ENCODE assay signal across 8 cellular contexts in the genomic region with DNA sequence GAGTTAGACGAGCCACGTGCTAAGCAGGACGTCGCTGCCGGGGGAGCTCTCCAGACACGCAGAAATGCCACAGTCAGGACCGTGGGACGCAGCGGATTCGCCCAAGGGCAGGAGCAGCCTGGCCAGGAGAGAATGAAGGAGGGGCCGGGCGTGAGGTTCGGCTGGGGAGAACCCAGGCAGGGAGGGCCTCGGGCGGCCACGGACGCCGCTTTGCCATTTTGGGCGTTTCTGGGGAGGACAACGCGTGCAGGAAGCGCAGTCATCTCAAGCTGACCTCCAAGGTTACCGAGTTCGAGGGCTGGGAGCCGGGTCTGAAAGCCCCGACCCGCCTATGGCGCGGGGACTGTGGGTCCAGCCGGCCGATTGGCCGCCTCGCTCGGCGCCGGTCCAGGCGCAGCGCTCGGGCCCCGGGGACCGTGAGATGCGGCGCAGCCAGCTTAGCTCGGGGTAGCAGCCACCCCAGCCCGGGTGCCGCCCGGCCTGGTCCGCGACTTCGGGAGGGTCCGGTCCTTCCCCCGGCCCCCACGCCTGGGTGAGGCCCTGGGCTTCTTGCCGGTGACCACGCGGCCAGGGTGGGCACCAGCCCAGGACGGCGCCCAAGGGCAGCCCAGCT. TPM values are rescaled to one million over a fixed set of nuclear protein-coding genes. Genes with fewer than 3 reads are reported as not detected.
DNase-seq lines count a peak whose midpoint lies in the region; ATAC-seq and TF ChIP-seq lines count a peak whose summit lies in the region.

No MANE protein-coding gene starts in this region.

- H3K36me3 ChIP-seq in thoracic aorta: no peaks in the 10 kb centered on the region

- H3K4me3 ChIP-seq in thoracic aorta: peak overlapping the region; percentile 87

- no peaks in the 10 kb centered on the region for H3K27me3 Mint-ChIP-seq in T-helper 2 cell treated with Interferon-gamma antibody and Interleukin-4, amounts not matched to agents 5 μg/mL and 100 μg/mL, for 36 hours (ENCODE audit: low read depth)
- H3K27me3 Mint-ChIP-seq in dendritic cell treated with granulocyte-macrophage colony-stimulating factor and Interleukin-4, amounts not matched to agents 40 ng/mL and 50 ng/mL, for 4 days: no peaks in the 10 kb centered on the region
- H3K27me3 Mint-ChIP-seq in memory B cell: no peaks in the 10 kb centered on the region

- no peaks in the 10 kb centered on the region for H3K27me3 ChIP-seq in thoracic aorta (replicated peaks; ENCODE audit: insufficient read depth)

- no peaks in the 10 kb centered on the region for H3K9me3 ChIP-seq in thoracic aorta

- H3K4me1 ChIP-seq in thoracic aorta (ENCODE audit: control insufficient read depth in 1 of 2, low read depth in 2 of 2): peaks cover 12 to 29% of the 10 kb centered on the region in 2 donors

- H3K9me3 Mint-ChIP-seq in T-helper 2 cell treated with Interferon-gamma antibody and Interleukin-4, amounts not matched to agents 5 μg/mL and 100 μg/mL, for 36 hours: no peaks in the 10 kb centered on the region
- no peaks in the 10 kb centered on the region for H3K9me3 Mint-ChIP-seq in dendritic cell treated with granulocyte-macrophage colony-stimulating factor and Interleukin-4, amounts not matched to agents 40 ng/mL and 50 ng/mL, for 4 days
- no peaks in the 10 kb centered on the region for H3K9me3 Mint-ChIP-seq in memory B cell

- TF ChIP-seq CTCF in thoracic aorta (IDR thresholded peaks at IDR 0.05) (no peak), GM13976 (IDR thresholded peaks at IDR 0.05; ENCODE audit: borderline replicate concordance, control extremely low read depth, extremely low read depth, insufficient read depth, missing control alignments) (no peak)

- peak overlapping the region; percentile 90 for H3K4me3 Mint-ChIP-seq in T-helper 2 cell treated with Interferon-gamma antibody and Interleukin-4, amounts not matched to agents 5 μg/mL and 100 μg/mL, for 36 hours
- H3K4me3 Mint-ChIP-seq in dendritic cell treated with granulocyte-macrophage colony-stimulating factor and Interleukin-4, amounts not matched to agents 40 ng/mL and 50 ng/mL, for 4 days: peak overlapping the region; percentile 84
- H3K4me3 Mint-ChIP-seq in memory B cell: peak overlapping the region; percentile 91

- peak overlapping the region; percentile 97 for H3K27ac Mint-ChIP-seq in T-helper 2 cell treated with Interferon-gamma antibody and Interleukin-4, amounts not matched to agents 5 μg/mL and 100 μg/mL, for 36 hours
- H3K27ac Mint-ChIP-seq in dendritic cell treated with granulocyte-macrophage colony-stimulating factor and Interleukin-4, amounts not matched to agents 40 ng/mL and 50 ng/mL, for 4 days: peak overlapping the region; percentile 97
- H3K27ac Mint-ChIP-seq in memory B cell: peak overlapping the region; percentile 88

- peak; percentile 47 for DNase-seq in T-helper 2 cell treated with Interferon-gamma antibody and Interleukin-4, amounts not matched to agents 5 μg/mL and 100 μg/mL, for 36 hours (ENCODE audit: low spot score)
- DNase-seq in memory B cell (ENCODE audit: low spot score in 2 of 2): no peak
- DNase-seq in thoracic aorta (ENCODE audit: low spot score): no peak
- no peak for DNase-seq in GM13976 (ENCODE audit: low spot score)

- ATAC-seq in GM18517 (IDR thresholded peaks at IDR 0.05; ENCODE audit: unreplicated experiment) (peak; percentile 12), HG03097 (IDR thresholded peaks at IDR 0.05; ENCODE audit: low FRiP score, unreplicated experiment) (peak; percentile 18), memory B cell (ENCODE audit: low read depth) (peak; percentile 2), thoracic aorta (ENCODE audit: insufficient number of reproducible peaks, low FRiP score, low read depth) (no peak), HG03175 (IDR thresholded peaks at IDR 0.05; ENCODE audit: unreplicated experiment) (no peak)

- peaks cover 19% of the 10 kb centered on the region for H3K36me3 Mint-ChIP-seq in T-helper 2 cell treated with Interferon-gamma antibody and Interleukin-4, amounts not matched to agents 5 μg/mL and 100 μg/mL, for 36 hours (ENCODE audit: low read depth)
- H3K36me3 Mint-ChIP-seq in dendritic cell treated with granulocyte-macrophage colony-stimulating factor and Interleukin-4, amounts not matched to agents 40 ng/mL and 50 ng/mL, for 4 days (ENCODE audit: low read depth): peaks cover 65% of the 10 kb centered on the region
- H3K36me3 Mint-ChIP-seq in memory B cell: peaks cover 6% of the 10 kb centered on the region

- H3K4me1 Mint-ChIP-seq in T-helper 2 cell treated with Interferon-gamma antibody and Interleukin-4, amounts not matched to agents 5 μg/mL and 100 μg/mL, for 36 hours (ENCODE audit: low read depth): peaks cover 25% of the 10 kb centered on the region
- peaks cover 71% of the 10 kb centered on the region for H3K4me1 Mint-ChIP-seq in dendritic cell treated with granulocyte-macrophage colony-stimulating factor and Interleukin-4, amounts not matched to agents 40 ng/mL and 50 ng/mL, for 4 days (ENCODE audit: low read depth)
- H3K4me1 Mint-ChIP-seq in memory B cell: peaks cover 29% of the 10 kb centered on the region

- intact Hi-C loops in dendritic cell treated with granulocyte-macrophage colony-stimulating factor and Interleukin-4, amounts not matched to agents 40 ng/mL and 50 ng/mL, for 4 days (cut with micrococcal nuclease): loop anchor here (1.0 kb wide), 2 partner anchors 9 to 28 kb away; a partner anchor contains a TSS

- H3K27ac ChIP-seq in thoracic aorta: peak overlapping the region; percentile 68 to 91

- in situ Hi-C loops in GM13976 (cut with MboI; ENCODE audit: low sequenced_read_pairs, unreplicated experiment): no loop called here

RNA-seq across cellular contexts. Expression of a gene that starts 0.8 kb away (rescaled TPM):
- total RNA-seq in thoracic aorta: 10 to 100 TPM; 32.9 to 52.9 TPM

RNA-seq across cellular contexts. Expression of a gene that starts 8.7 kb away (rescaled TPM):
- 10 to 100 TPM in 1 of 2 donors, 1 to 10 TPM in 1; 9.6 to 11.4 TPM for total RNA-seq in thoracic aorta

RNA-seq across cellular contexts. Expression of a gene that starts 15.7 kb away (rescaled TPM):
- total RNA-seq in thoracic aorta: under 1 TPM; 0.41 to 0.92 TPM

RNA-seq across cellular contexts. Expression of a gene that starts 28.5 kb away (rescaled TPM):
- total RNA-seq in thoracic aorta: 100 to 1,000 TPM; 100 to 148 TPM

RNA-seq across cellular contexts. Expression of a gene that starts 32.2 kb away (rescaled TPM):
- total RNA-seq in thoracic aorta: under 1 TPM; 0.92 to 0.95 TPM

Comparison
In these comparisons a context has a peak if more than half of its experiments do, and no peak if none do; other contexts are left out.
1. ATAC-seq: peak in GM18517 (single experiment), HG03097 (single experiment) and memory B cell (single experiment); none in thoracic aorta (single experiment) and HG03175 (single experiment).
2. Peak in every context shown above with its lines, with median percentiles within 50 percentile points of each other: H3K27ac Mint-ChIP-seq and H3K4me3 Mint-ChIP-seq.